In genomic region chr12:103880299-103881142, GRCh38 we compare ENCODE assay signal across 11 cellular contexts. TPM values are rescaled to one million over a fixed set of nuclear protein-coding genes. Genes with fewer than 3 reads are reported as not detected.
DNase-seq lines count a peak whose midpoint lies in the region; ATAC-seq and TF ChIP-seq lines count a peak whose summit lies in the region.
"Had no signal": no experiment of that assay in that cellular context is flagged by ENCODE, and none has a peak within 500 bp of the region (broad histone marks: within the 10 kb centered on the region; RNA-seq: fewer than 3 reads in every experiment).

No MANE protein-coding gene starts in this region.

- H3K27me3 ChIP-seq in Peyer's patch: no peaks in the 10 kb centered on the region
- H3K27me3 ChIP-seq: sigmoid colon, testis had no signal

- no peaks in the 10 kb centered on the region for H3K9me3 Mint-ChIP-seq in activated T-cell treated with anti-CD3 and anti-CD28 coated beads, Interleukin-2, amount 50 U/mL, for 72 hours
- H3K9me3 Mint-ChIP-seq in activated naive CD8-positive, alpha-beta T cell treated with anti-CD3 and anti-CD28 coated beads, Interleukin-2, amount 50 U/mL, for 24 hours: no peaks in the 10 kb centered on the region
- no peaks in the 10 kb centered on the region for H3K9me3 Mint-ChIP-seq in stimulated activated naive CD8-positive, alpha-beta T cell treated with anti-CD3 and anti-CD28 coated beads, Interleukin-15, Interleukin-2, amounts not matched to agents 100 ng/mL and 50 ng/mL, for 24 hours
- H3K9me3 Mint-ChIP-seq: IgD-negative memory B cell had no signal

- ATAC-seq in activated T-cell treated with anti-CD3 and anti-CD28 coated beads, Interleukin-2, amount 50 U/mL, for 72 hours (replicated peaks in 1 of 2): peak; percentile 42 to 47
- peak; percentile 56 for ATAC-seq in activated naive CD8-positive, alpha-beta T cell treated with anti-CD3 and anti-CD28 coated beads, Interleukin-2, amount 50 U/mL, for 24 hours
- ATAC-seq in GM18909 (IDR thresholded peaks at IDR 0.05; ENCODE audit: poor library complexity, unreplicated experiment): no peak

- H3K4me3 Mint-ChIP-seq in activated T-cell treated with anti-CD3 and anti-CD28 coated beads, Interleukin-2, amount 50 U/mL, for 72 hours: peak overlapping the region; percentile 16 to 36
- no peak overlapping the region for H3K4me3 Mint-ChIP-seq in activated naive CD8-positive, alpha-beta T cell treated with anti-CD3 and anti-CD28 coated beads, Interleukin-2, amount 50 U/mL, for 24 hours
- H3K4me3 Mint-ChIP-seq in stimulated activated naive CD8-positive, alpha-beta T cell treated with anti-CD3 and anti-CD28 coated beads, Interleukin-15, Interleukin-2, amounts not matched to agents 100 ng/mL and 50 ng/mL, for 24 hours: no peak overlapping the region

- no peaks in the 10 kb centered on the region for H3K36me3 ChIP-seq in Peyer's patch
- H3K36me3 ChIP-seq: sigmoid colon had no signal

- TF ChIP-seq POLR2A in Peyer's patch (IDR thresholded peaks at IDR 0.05): no peak

- no peaks in the 10 kb centered on the region for H3K36me3 Mint-ChIP-seq in activated T-cell treated with anti-CD3 and anti-CD28 coated beads, Interleukin-2, amount 50 U/mL, for 72 hours (ENCODE audit: insufficient read depth in 2 of 2)
- no peaks in the 10 kb centered on the region for H3K36me3 Mint-ChIP-seq in activated naive CD8-positive, alpha-beta T cell treated with anti-CD3 and anti-CD28 coated beads, Interleukin-2, amount 50 U/mL, for 24 hours (ENCODE audit: low read depth)
- H3K36me3 Mint-ChIP-seq in stimulated activated naive CD8-positive, alpha-beta T cell treated with anti-CD3 and anti-CD28 coated beads, Interleukin-15, Interleukin-2, amounts not matched to agents 100 ng/mL and 50 ng/mL, for 24 hours (ENCODE audit: low read depth): no peaks in the 10 kb centered on the region
- H3K36me3 Mint-ChIP-seq: IgD-negative memory B cell had no signal

- DNase-seq in activated T-cell treated with anti-CD3 and anti-CD28 coated beads, Interleukin-2, amount 50 U/mL, for 72 hours: no peak
- no peak for DNase-seq in activated T-cell treated with anti-CD3 and anti-CD28 coated beads, Interleukin-2, amount 50 U/mL, for 1 hour
- DNase-seq in KBM-7 (peak; percentile 24), NCI-H82 (lab: John Stamatoyannopoulos, UW) (no peak), Peyer's patch (no peak)
- DNase-seq in activated naive CD8-positive, alpha-beta T cell treated with anti-CD3 and anti-CD28 coated beads, Interleukin-2, amount 50 U/mL, for 24 hours: no peak
- DNase-seq: sigmoid colon, testis had no signal

- H3K27ac ChIP-seq in Peyer's patch: no peak overlapping the region
- H3K27ac ChIP-seq: sigmoid colon, testis had no signal

- H3K27me3 Mint-ChIP-seq in activated T-cell treated with anti-CD3 and anti-CD28 coated beads, Interleukin-2, amount 50 U/mL, for 72 hours (ENCODE audit: low read depth): peaks cover 10% of the 10 kb centered on the region
- H3K27me3 Mint-ChIP-seq in activated naive CD8-positive, alpha-beta T cell treated with anti-CD3 and anti-CD28 coated beads, Interleukin-2, amount 50 U/mL, for 24 hours: no peaks in the 10 kb centered on the region
- H3K27me3 Mint-ChIP-seq in stimulated activated naive CD8-positive, alpha-beta T cell treated with anti-CD3 and anti-CD28 coated beads, Interleukin-15, Interleukin-2, amounts not matched to agents 100 ng/mL and 50 ng/mL, for 24 hours: no peaks in the 10 kb centered on the region
- H3K27me3 Mint-ChIP-seq: IgD-negative memory B cell had no signal

- peaks cover 50% of the 10 kb centered on the region for H3K4me1 Mint-ChIP-seq in activated T-cell treated with anti-CD3 and anti-CD28 coated beads, Interleukin-2, amount 50 U/mL, for 72 hours (ENCODE audit: low read depth)
- peaks cover 46% of the 10 kb centered on the region for H3K4me1 Mint-ChIP-seq in activated naive CD8-positive, alpha-beta T cell treated with anti-CD3 and anti-CD28 coated beads, Interleukin-2, amount 50 U/mL, for 24 hours
- H3K4me1 Mint-ChIP-seq in stimulated activated naive CD8-positive, alpha-beta T cell treated with anti-CD3 and anti-CD28 coated beads, Interleukin-15, Interleukin-2, amounts not matched to agents 100 ng/mL and 50 ng/mL, for 24 hours (ENCODE audit: low read depth): peaks cover 44% of the 10 kb centered on the region

- no peak for TF ChIP-seq CTCF in Peyer's patch (IDR thresholded peaks at IDR 0.05)

- no peaks in the 10 kb centered on the region for H3K9me3 ChIP-seq in Peyer's patch
- H3K9me3 ChIP-seq: sigmoid colon, testis had no signal

- no peaks in the 10 kb centered on the region for H3K4me1 ChIP-seq in Peyer's patch
- H3K4me1 ChIP-seq: testis had no signal

- no peak overlapping the region for H3K4me3 ChIP-seq in Peyer's patch
- H3K4me3 ChIP-seq: sigmoid colon, testis had no signal

- in situ Hi-C loops in KBM-7 (cut with MboI; ENCODE audit: low pct_unique_long_range_greater_than_20kb, low sequenced_read_pairs): loop anchor here (25.0 kb wide), 1 partner anchor 232 kb away; no protein-coding TSS in a partner anchor

- H3K27ac Mint-ChIP-seq in activated T-cell treated with anti-CD3 and anti-CD28 coated beads, Interleukin-2, amount 50 U/mL, for 72 hours: peak overlapping the region; percentile 61
- H3K27ac Mint-ChIP-seq in activated naive CD8-positive, alpha-beta T cell treated with anti-CD3 and anti-CD28 coated beads, Interleukin-2, amount 50 U/mL, for 24 hours: peak overlapping the region; percentile 12
- peak overlapping the region; percentile 46 for H3K27ac Mint-ChIP-seq in stimulated activated naive CD8-positive, alpha-beta T cell treated with anti-CD3 and anti-CD28 coated beads, Interleukin-15, Interleukin-2, amounts not matched to agents 100 ng/mL and 50 ng/mL, for 24 hours

RNA-seq across cellular contexts. Expression of gene NT5DC3, which starts 39.5 kb away (rescaled TPM):
- 1 to 10 TPM; 5.6 to 8.0 TPM for total RNA-seq in activated T-cell treated with anti-CD3 and anti-CD28 coated beads, Interleukin-2, amount 50 U/mL, for 72 hours
- total RNA-seq in Peyer's patch: 10 to 100 TPM in 1 of 4 donors, 1 to 10 TPM in 3; 3.9 to 10.2 (median 7.4) TPM

RNA-seq across cellular contexts. Expression of gene HSP90B1, which starts 49.7 kb away (rescaled TPM):
- total RNA-seq in activated T-cell treated with anti-CD3 and anti-CD28 coated beads, Interleukin-2, amount 50 U/mL, for 72 hours: 100 to 1,000 TPM; 416 to 532 TPM
- 100 to 1,000 TPM; 197 to 655 (median 335) TPM for total RNA-seq in Peyer's patch

Comparison
In these comparisons a context has a peak if more than half of its experiments do, and no peak if none do; other contexts are left out.
1. H3K4me3 Mint-ChIP-seq: peak in activated T-cell treated with anti-CD3 and anti-CD28 coated beads, Interleukin-2, amount 50 U/mL, for 72 hours (2 of 2); none in activated naive CD8-positive, alpha-beta T cell treated with anti-CD3 and anti-CD28 coated beads, Interleukin-2, amount 50 U/mL, for 24 hours (single experiment) and stimulated activated naive CD8-positive, alpha-beta T cell treated with anti-CD3 and anti-CD28 coated beads, Interleukin-15, Interleukin-2, amounts not matched to agents 100 ng/mL and 50 ng/mL, for 24 hours (single experiment).
2. Peak in every context shown above with its lines, with median percentiles within 50 percentile points of each other: H3K27ac Mint-ChIP-seq.